In genomic region chr3:50235716-50236483, GRCh38 we compare ENCODE assay signal across 8 cellular contexts. TPM values are rescaled to one million over a fixed set of nuclear protein-coding genes. Genes with fewer than 3 reads are reported as not detected.
DNase-seq lines count a peak whose midpoint lies in the region; ATAC-seq and TF ChIP-seq lines count a peak whose summit lies in the region.

TSS of gene GNAI2 (plus strand) at chr3:50236204. CDS start at chr3:50236336, 132 bp downstream.

- DNase-seq in NCI-H1930 (lab: John Stamatoyannopoulos, UW) (peak; percentile 88 to 91), ascending aorta (ENCODE audit: low spot score in 2 of 2) (peak; percentile 98 to 99), right atrium auricular region (ENCODE audit: low spot score) (peak; percentile 99), pulmonary artery endothelial cell (ENCODE audit: low read depth, low spot score) (peak; percentile 94), uterus (peak; percentile 99)
- DNase-seq in T-helper 2 cell treated with Interferon-gamma antibody and Interleukin-4, amounts not matched to agents 5 μg/mL and 100 μg/mL, for 36 hours (ENCODE audit: low spot score), result peak; percentile 99

- peak within 1 kb of the TSS; percentile 94 for H3K27ac Mint-ChIP-seq in T-helper 2 cell treated with Interferon-gamma antibody and Interleukin-4, amounts not matched to agents 5 μg/mL and 100 μg/mL, for 36 hours

- H3K4me3 ChIP-seq in ascending aorta, result peak within 1 kb of the TSS; percentile 96 to 97
- H3K4me3 ChIP-seq in right atrium auricular region, result peak within 1 kb of the TSS; percentile 82 to 92
- H3K4me3 ChIP-seq in uterus, result peak within 1 kb of the TSS; percentile 72 to 91

- peaks cover 5 to 10% of the 10 kb centered on the region in 2 donors for H3K36me3 ChIP-seq in ascending aorta
- peaks cover 13% of the 10 kb centered on the region for H3K36me3 ChIP-seq in right atrium auricular region
- H3K36me3 ChIP-seq in uterus, result no peaks in the 10 kb centered on the region

- no peaks in the 10 kb centered on the region for H3K9me3 Mint-ChIP-seq in T-helper 2 cell treated with Interferon-gamma antibody and Interleukin-4, amounts not matched to agents 5 μg/mL and 100 μg/mL, for 36 hours

- TF ChIP-seq CTCF in ascending aorta (IDR thresholded peaks at IDR 0.05), result peak in 1 of 3 experiments; percentile 32
- no peak for TF ChIP-seq CTCF in right atrium auricular region (IDR thresholded peaks at IDR 0.05)
- TF ChIP-seq CTCF in uterus (IDR thresholded peaks at IDR 0.05), result peak in 1 of 4 experiments; percentile 28

- H3K27ac ChIP-seq in ascending aorta, result peak within 1 kb of the TSS; percentile 92 to 95
- peak within 1 kb of the TSS; percentile 94 to 95 for H3K27ac ChIP-seq in right atrium auricular region
- H3K27ac ChIP-seq in uterus, result peak within 1 kb of the TSS; percentile 91 to 99

- peak within 1 kb of the TSS; percentile 99 for H3K4me3 Mint-ChIP-seq in T-helper 2 cell treated with Interferon-gamma antibody and Interleukin-4, amounts not matched to agents 5 μg/mL and 100 μg/mL, for 36 hours

- no peaks in the 10 kb centered on the region for H3K27me3 Mint-ChIP-seq in T-helper 2 cell treated with Interferon-gamma antibody and Interleukin-4, amounts not matched to agents 5 μg/mL and 100 μg/mL, for 36 hours (ENCODE audit: low read depth)

- peak; percentile 90 for ATAC-seq in GM18502 (IDR thresholded peaks at IDR 0.05; ENCODE audit: poor library complexity, unreplicated experiment)
- ATAC-seq in HG02970 (IDR thresholded peaks at IDR 0.05; ENCODE audit: low FRiP score, unreplicated experiment), result peak; percentile 90

- H3K36me3 Mint-ChIP-seq in T-helper 2 cell treated with Interferon-gamma antibody and Interleukin-4, amounts not matched to agents 5 μg/mL and 100 μg/mL, for 36 hours (ENCODE audit: low read depth), result peaks cover 35% of the 10 kb centered on the region

- TF ChIP-seq POLR2A in uterus (IDR thresholded peaks at IDR 0.05), result peak; percentile 92 to 96

- H3K27me3 ChIP-seq in ascending aorta (no peaks in the 10 kb centered on the region), right atrium auricular region (no peaks in the 10 kb centered on the region), uterus (no peaks in the 10 kb centered on the region)

- intact Hi-C loops in ascending aorta (cut with DNase I) (loop anchor here (1.0 kb wide), 1 partner anchor 9 kb away; no protein-coding TSS in a partner anchor), uterus (cut with DNase I; ENCODE audit: low total_unique reads) (no loop called here)

- H3K4me1 ChIP-seq in ascending aorta, result peaks cover 22 to 23% of the 10 kb centered on the region in 2 donors
- H3K4me1 ChIP-seq in right atrium auricular region, result peaks cover 0 to 51% of the 10 kb centered on the region in 2 donors
- peaks cover 6 to 10% of the 10 kb centered on the region in 2 donors for H3K4me1 ChIP-seq in uterus

- H3K4me1 Mint-ChIP-seq in T-helper 2 cell treated with Interferon-gamma antibody and Interleukin-4, amounts not matched to agents 5 μg/mL and 100 μg/mL, for 36 hours (ENCODE audit: low read depth), result peaks cover 26% of the 10 kb centered on the region

- H3K9me3 ChIP-seq in ascending aorta (no peaks in the 10 kb centered on the region), right atrium auricular region (no peaks in the 10 kb centered on the region), uterus (no peaks in the 10 kb centered on the region)

RNA-seq across cellular contexts. Expression of gene GNAI2, which starts in this region (rescaled TPM):
- total RNA-seq in ascending aorta (283 TPM), right atrium auricular region (100 to 1,000 TPM in 1 of 2 donors, 10 to 100 TPM in 1; 72.1 to 127 TPM), pulmonary artery endothelial cell (597 and 651 TPM in 2 replicates), uterus (100 to 1,000 TPM; 123 to 325 (median 173) TPM)

Comparison
In these comparisons a context has a peak if more than half of its experiments do, and no peak if none do; other contexts are left out.
1. Peak in every context shown above with its lines: DNase-seq, ATAC-seq, H3K4me3 ChIP-seq and H3K27ac ChIP-seq.